In genomic region chr7:20033621-20034200, GRCh38 we compare ENCODE assay signal across 18 cellular contexts.
DNase-seq lines count a peak whose midpoint lies in the region; ATAC-seq, FAIRE-seq and TF ChIP-seq lines count a peak whose summit lies in the region.
"Had no signal": no experiment of that assay in that cellular context is flagged by ENCODE, and none has a peak within 500 bp of the region (broad histone marks: within the 10 kb centered on the region; RNA-seq: fewer than 3 reads in every experiment).

No MANE protein-coding gene starts in this region.

- H3K9me3 ChIP-seq in breast epithelium: no peaks in the 10 kb centered on the region
- H3K9me3 ChIP-seq in astrocyte (ENCODE audit: insufficient read depth, low read depth, low read length): no peaks in the 10 kb centered on the region
- no peaks in the 10 kb centered on the region for H3K9me3 ChIP-seq in vagina
- H3K9me3 ChIP-seq: upper lobe of left lung had no signal

- no peak overlapping the region for H3K9ac ChIP-seq in astrocyte (ENCODE audit: low read length)

- ATAC-seq in HG02938 (IDR thresholded peaks at IDR 0.05; ENCODE audit: unreplicated experiment) (no peak), GM18870 (IDR thresholded peaks at IDR 0.05; ENCODE audit: unreplicated experiment) (no peak)
- ATAC-seq: left colon had no signal

- H3K36me3 ChIP-seq in breast epithelium: no peaks in the 10 kb centered on the region
- H3K36me3 ChIP-seq in astrocyte (ENCODE audit: insufficient read depth, low read length): no peaks in the 10 kb centered on the region
- H3K36me3 ChIP-seq in vagina: no peaks in the 10 kb centered on the region
- H3K36me3 ChIP-seq: upper lobe of left lung had no signal

- H3K79me2 ChIP-seq in astrocyte (ENCODE audit: insufficient read depth, low read length): no peaks in the 10 kb centered on the region

- DNase-seq in MCF 10A (ENCODE audit: unreplicated experiment) (peak; percentile 57), breast epithelium (ENCODE audit: low spot score in 2 of 2) (no peak), astrocyte (ENCODE audit: low read depth) (peak; percentile 86), hepatic stellate cell (ENCODE audit: low spot score) (peak; percentile 15), vagina (ENCODE audit: extremely low spot score in 2 of 2) (no peak), posterior cingulate gyrus (no peak)
- DNase-seq: activated CD4-positive, alpha-beta T cell treated with anti-CD3 and anti-CD28 coated beads, Interleukin-2, amount 50 U/mL, for 1 hour; activated gamma-delta T cell; cerebellar nuclear complex; left colon; NCI-H187 treated with DMSO at 0.1 percent for 48 hours; NK-92 treated with Interleukin-12 subunit alpha and Interleukin-12 subunit beta, amount 100 ng/mL, for 24 hours; upper lobe of left lung had no signal

- POLR2A ChIA-PET in MCF 10A (lab: Yijun Ruan, JAX): no interaction called here

- H3K27ac ChIP-seq in breast epithelium (no peak overlapping the region), astrocyte (ENCODE audit: low read depth, low read length) (peak overlapping the region; percentile 33), vagina (peak overlapping the region; percentile 28)
- H3K27ac ChIP-seq: upper lobe of left lung had no signal

- H3K9me3 Mint-ChIP-seq in MCF 10A (ENCODE audit: unreplicated experiment) (no peaks in the 10 kb centered on the region), astrocyte (ENCODE audit: unreplicated experiment) (no peaks in the 10 kb centered on the region)
- H3K9me3 Mint-ChIP-seq: T-helper 1 cell treated with Interleukin-12 subunit alpha and Interleukin-12 subunit beta and Interleukin-4 antibody, amounts not matched to agents 30 μg/mL and 1 μg/mL, for 36 hours had no signal

- H4K20me1 ChIP-seq in astrocyte (ENCODE audit: insufficient read depth, low read length): no peaks in the 10 kb centered on the region

- TF ChIP-seq POLR2A in breast epithelium (IDR thresholded peaks at IDR 0.05): no peak
- no peak for TF ChIP-seq POLR2A in vagina (IDR thresholded peaks at IDR 0.05)

- H3K36me3 Mint-ChIP-seq in MCF 10A (ENCODE audit: insufficient read depth, unreplicated experiment): no peaks in the 10 kb centered on the region
- H3K36me3 Mint-ChIP-seq in astrocyte (ENCODE audit: low read depth, unreplicated experiment): no peaks in the 10 kb centered on the region

- CTCF ChIA-PET in MCF 10A (lab: Yijun Ruan, JAX): interaction anchor here (2.1 kb wide), 1 partner anchor 11 kb away, joined by 5 read pairs; no protein-coding TSS in a partner anchor

- H3K4me1 ChIP-seq in breast epithelium (no peaks in the 10 kb centered on the region), astrocyte (ENCODE audit: insufficient read depth, low read length) (peaks cover 10% of the 10 kb centered on the region), vagina (no peaks in the 10 kb centered on the region)
- H3K4me1 ChIP-seq: upper lobe of left lung had no signal

- H3K4me1 Mint-ChIP-seq in MCF 10A (ENCODE audit: insufficient read depth, unreplicated experiment) (no peaks in the 10 kb centered on the region), astrocyte (ENCODE audit: low read depth, unreplicated experiment) (peaks cover 12% of the 10 kb centered on the region)

- no peak overlapping the region for H2AFZ ChIP-seq in astrocyte (ENCODE audit: low read depth, low read length)

- intact Hi-C loops in MCF 10A (cut with micrococcal nuclease): no loop called here
- intact Hi-C loops in breast epithelium (cut with DNase I; ENCODE audit: low total_unique reads): no loop called here
- intact Hi-C loops in vagina (cut with DNase I): no loop called here
- intact Hi-C loops in posterior cingulate gyrus (cut with DNase I): no loop called here

- H3K27me3 ChIP-seq in breast epithelium (no peaks in the 10 kb centered on the region), astrocyte (ENCODE audit: insufficient read depth, low read length) (no peaks in the 10 kb centered on the region), vagina (no peaks in the 10 kb centered on the region)
- H3K27me3 ChIP-seq: upper lobe of left lung had no signal

- peak; percentile 87 for FAIRE-seq in astrocyte (lab: Jason Lieb, UNC)
- FAIRE-seq: A204.1, GM18507 had no signal

- BruUV-seq in MCF 10A (replicated peaks; lab: Mats Ljungman, UMichigan): no TSS peak

- TF ChIP-seq CTCF in MCF 10A (IDR thresholded peaks at IDR 0.05; ENCODE audit: unreplicated experiment) (no peak), breast epithelium (IDR thresholded peaks at IDR 0.05) (no peak), astrocyte (IDR thresholded peaks at IDR 0.05; ENCODE audit: insufficient read depth, low read depth, low read length) (no peak), vagina (IDR thresholded peaks at IDR 0.05) (no peak)

- H3K27ac Mint-ChIP-seq in MCF 10A (ENCODE audit: low read depth, unreplicated experiment) (no peak overlapping the region), astrocyte (ENCODE audit: unreplicated experiment) (no peak overlapping the region)
- H3K27ac Mint-ChIP-seq: T-helper 1 cell treated with Interleukin-12 subunit alpha and Interleukin-12 subunit beta and Interleukin-4 antibody, amounts not matched to agents 30 μg/mL and 1 μg/mL, for 36 hours had no signal

- no peak overlapping the region for H3K4me2 ChIP-seq in astrocyte (ENCODE audit: low read length)

- H3K27me3 Mint-ChIP-seq in MCF 10A (ENCODE audit: insufficient read depth, unreplicated experiment) (no peaks in the 10 kb centered on the region), astrocyte (ENCODE audit: low read depth, unreplicated experiment) (no peaks in the 10 kb centered on the region)

- H3K4me3 ChIP-seq in breast epithelium (no peak overlapping the region), astrocyte (ENCODE audit: insufficient read depth, low read depth, low read length) (no peak overlapping the region), vagina (no peak overlapping the region)
- H3K4me3 ChIP-seq: upper lobe of left lung had no signal

- no peak overlapping the region for H3K4me3 Mint-ChIP-seq in MCF 10A (ENCODE audit: unreplicated experiment)
- H3K4me3 Mint-ChIP-seq in astrocyte (ENCODE audit: unreplicated experiment): no peak overlapping the region
- H3K4me3 Mint-ChIP-seq: T-helper 1 cell treated with Interleukin-12 subunit alpha and Interleukin-12 subunit beta and Interleukin-4 antibody, amounts not matched to agents 30 μg/mL and 1 μg/mL, for 36 hours had no signal

Comparison
In these comparisons a context has a peak if more than half of its experiments do, and no peak if none do; other contexts are left out.
1. DNase-seq: peak in MCF 10A (single experiment), astrocyte (single experiment) and hepatic stellate cell (single experiment); none in breast epithelium (0 of 2), vagina (0 of 2) and posterior cingulate gyrus (0 of 10).
2. H3K27ac ChIP-seq: peak in astrocyte (single experiment) and vagina (single experiment); none in breast epithelium (0 of 2).